In genomic region chrY:18669790-18670189, GRCh38 we compare ENCODE assay signal across 12 cellular contexts.
DNase-seq lines count a peak whose midpoint lies in the region; ATAC-seq, FAIRE-seq and TF ChIP-seq lines count a peak whose summit lies in the region.
"Had no signal": no experiment of that assay in that cellular context is flagged by ENCODE, and none has a peak within 500 bp of the region (broad histone marks: within the 10 kb centered on the region; RNA-seq: fewer than 3 reads in every experiment).

No MANE protein-coding gene starts in this region.

- 47% methylated on average over 3 of the region's 6 CpGs; no CpG with 5 or more reads in 1 of the 2 experiments for WGBS in H1 (ENCODE audit: extremely low coverage in 1 of 2, insufficient coverage in 1 of 2, insufficient read length in 1 of 2, insufficient replicate concordance in 2 of 2, low coverage in 1 of 2, low lambda C conversion rate in 2 of 2, missing lambda C conversion rate in 1 of 2), 2 experiments

- no peak overlapping the region for H3K27ac Mint-ChIP-seq in activated naive CD8-positive, alpha-beta T cell treated with anti-CD3 and anti-CD28 coated beads, Interleukin-2, amount 50 U/mL, for 24 hours
- no peak overlapping the region for H3K27ac Mint-ChIP-seq in activated naive CD8-positive, alpha-beta T cell treated with anti-CD3 and anti-CD28 coated beads for 36 hours
- H3K27ac Mint-ChIP-seq: activated T-cell treated with anti-CD3 and anti-CD28 coated beads, Interleukin-2, amount 50 U/mL, for 24 hours; CD8-positive, alpha-beta memory T cell had no signal

- peaks cover 3% of the 10 kb centered on the region for H3K27me3 Mint-ChIP-seq in activated naive CD8-positive, alpha-beta T cell treated with anti-CD3 and anti-CD28 coated beads, Interleukin-2, amount 50 U/mL, for 24 hours
- no peaks in the 10 kb centered on the region for H3K27me3 Mint-ChIP-seq in activated naive CD8-positive, alpha-beta T cell treated with anti-CD3 and anti-CD28 coated beads for 36 hours
- H3K27me3 Mint-ChIP-seq: activated T-cell treated with anti-CD3 and anti-CD28 coated beads, Interleukin-2, amount 50 U/mL, for 24 hours; CD8-positive, alpha-beta memory T cell had no signal

- no peak overlapping the region for H3K4ac ChIP-seq in H1 (replicated peaks; ENCODE audit: insufficient read length, low read depth, low read length)

- H4K5ac ChIP-seq in H1 (ENCODE audit: insufficient read length, low read depth, low read length): no peak overlapping the region

- H2AK5ac ChIP-seq in H1 (ENCODE audit: low read depth, low read length): no peak overlapping the region

- FAIRE-seq in H1 (lab: Jason Lieb, UNC): no peak

- no peak overlapping the region for H2BK20ac ChIP-seq in H1 (ENCODE audit: low read length)

- H2AFZ ChIP-seq in H1 (ENCODE audit: low read length): no peak overlapping the region

- no peaks in the 10 kb centered on the region for H3K36me3 Mint-ChIP-seq in activated naive CD8-positive, alpha-beta T cell treated with anti-CD3 and anti-CD28 coated beads, Interleukin-2, amount 50 U/mL, for 24 hours (ENCODE audit: low read depth)
- no peaks in the 10 kb centered on the region for H3K36me3 Mint-ChIP-seq in activated naive CD8-positive, alpha-beta T cell treated with anti-CD3 and anti-CD28 coated beads for 36 hours
- H3K36me3 Mint-ChIP-seq: CD8-positive, alpha-beta memory T cell had no signal

- H3K4me2 ChIP-seq in H1 (ENCODE audit: insufficient read depth in 1 of 2, low read depth in 2 of 2, low read length in 2 of 2): no peak overlapping the region

- no peaks in the 10 kb centered on the region for H3K4me1 ChIP-seq in H1 (replicated peaks in 1 of 4; ENCODE audit: control insufficient read depth in 3 of 4, insufficient read depth in 4 of 4, low read length in 3 of 4)
- H3K4me1 ChIP-seq: sigmoid colon had no signal

- POLR2A ChIA-PET in H1 (lab: Charles Lee; ENCODE audit: partially characterized antibody): no interaction called here

- no peaks in the 10 kb centered on the region for H3K79me1 ChIP-seq in H1 (ENCODE audit: low read depth, low read length)

- no peak for TF ChIP-seq EP300 in H1 (IDR thresholded peaks at IDR 0.05; ENCODE audit: borderline replicate concordance in 1 of 2, low read depth in 2 of 2, low read length in 2 of 2)

- H3K79me2 ChIP-seq in H1 (ENCODE audit: control insufficient read depth in 1 of 2, insufficient read depth in 2 of 2, low read length in 2 of 2): no peaks in the 10 kb centered on the region

- H3K27ac ChIP-seq in H1 (ENCODE audit: low read depth, low read length): no peak overlapping the region
- H3K27ac ChIP-seq: sigmoid colon had no signal

- H3K56ac ChIP-seq in H1 (replicated peaks; ENCODE audit: insufficient read length, low read depth, low read length): no peak overlapping the region

- no peak overlapping the region for H4K91ac ChIP-seq in H1 (replicated peaks; ENCODE audit: insufficient read length, low read length)

- peak; percentile 14 for DNase-seq in activated naive CD8-positive, alpha-beta T cell treated with anti-CD3 and anti-CD28 coated beads, Interleukin-2, amount 50 U/mL, for 24 hours
- no peak for DNase-seq in activated naive CD8-positive, alpha-beta T cell treated with anti-CD3 and anti-CD28 coated beads for 36 hours
- DNase-seq in HT1080 (ENCODE audit: low read depth): peak; percentile 6
- DNase-seq in H1 (ENCODE audit: low read depth in 1 of 2, low spot score in 2 of 2): peak in 1 of 2 experiments; percentile 47
- peak; percentile 25 for DNase-seq in stimulated activated CD8-positive, alpha-beta memory T cell treated with anti-CD3 and anti-CD28 coated beads, Interleukin-4, amount 100 ng/mL, for 48 hours
- no peak for DNase-seq in effector CD8-positive, alpha-beta T cell (lab: John Stamatoyannopoulos, UW)
- DNase-seq: activated T-cell treated with anti-CD3 and anti-CD28 coated beads, Interleukin-2, amount 50 U/mL, for 24 hours; CD8-positive, alpha-beta memory T cell; NCI-H2227 treated with DMSO at 0.1 percent for 48 hours; sigmoid colon had no signal

- H3K4me1 Mint-ChIP-seq in activated naive CD8-positive, alpha-beta T cell treated with anti-CD3 and anti-CD28 coated beads, Interleukin-2, amount 50 U/mL, for 24 hours: peaks cover 10% of the 10 kb centered on the region
- H3K4me1 Mint-ChIP-seq in activated naive CD8-positive, alpha-beta T cell treated with anti-CD3 and anti-CD28 coated beads for 36 hours: peaks cover 4% of the 10 kb centered on the region
- H3K4me1 Mint-ChIP-seq: CD8-positive, alpha-beta memory T cell had no signal

- TF ChIP-seq POLR2A in H1 (IDR thresholded peaks at IDR 0.05; ENCODE audit: control extremely low read depth in 1 of 2, low read depth in 2 of 2, low read length in 2 of 2): no peak

- H3K9me3 Mint-ChIP-seq in activated naive CD8-positive, alpha-beta T cell treated with anti-CD3 and anti-CD28 coated beads, Interleukin-2, amount 50 U/mL, for 24 hours: no peaks in the 10 kb centered on the region
- no peaks in the 10 kb centered on the region for H3K9me3 Mint-ChIP-seq in activated naive CD8-positive, alpha-beta T cell treated with anti-CD3 and anti-CD28 coated beads for 36 hours
- H3K9me3 Mint-ChIP-seq: activated T-cell treated with anti-CD3 and anti-CD28 coated beads, Interleukin-2, amount 50 U/mL, for 24 hours; CD8-positive, alpha-beta memory T cell had no signal

- no peaks in the 10 kb centered on the region for H3K36me3 ChIP-seq in H1 (ENCODE audit: control insufficient read depth in 2 of 4, insufficient read depth in 4 of 4, low read length in 3 of 4)
- H3K36me3 ChIP-seq: sigmoid colon had no signal

- no peak overlapping the region for H2BK120ac ChIP-seq in H1 (replicated peaks; ENCODE audit: low read depth, low read length)

- no peak overlapping the region for H2BK12ac ChIP-seq in H1 (ENCODE audit: low read depth, low read length)

- H3K23me2 ChIP-seq in H1 (ENCODE audit: low read depth, low read length): no peaks in the 10 kb centered on the region

- no peak overlapping the region for H3K9ac ChIP-seq in H1 (replicated peaks in 1 of 4; ENCODE audit: extremely low read depth in 1 of 4, low read depth in 3 of 4, low read length in 3 of 4)

- H3K9me3 ChIP-seq in H1 (ENCODE audit: insufficient read depth in 2 of 2, low read depth in 1 of 2, low read length in 1 of 2): peaks cover 4 to 44% of the 10 kb centered on the region in 2 experiments; a peak in 2 of 4 replicates
- H3K9me3 ChIP-seq: sigmoid colon had no signal

- no peaks in the 10 kb centered on the region for H4K20me1 ChIP-seq in H1 (replicated peaks in 1 of 2; ENCODE audit: control insufficient read depth in 1 of 2, insufficient read depth in 2 of 2, low read length in 2 of 2)

- no peak overlapping the region for H3K4me3 ChIP-seq in H1 (ENCODE audit: extremely low read depth in 1 of 4, insufficient read depth in 2 of 4, low read depth in 3 of 4, low read length in 4 of 4)
- H3K4me3 ChIP-seq: sigmoid colon had no signal

- peak; percentile 35 to 63 for TF ChIP-seq RAD21 in H1 (IDR thresholded peaks at IDR 0.05 in 1 of 2, conservative IDR thresholded peaks at IDR 0.05 in 1 of 2; ENCODE audit: low read depth in 2 of 2, low read length in 2 of 2)

- H4K8ac ChIP-seq in H1 (ENCODE audit: extremely low read depth, insufficient read depth, low read length): no peak overlapping the region

- H2BK15ac ChIP-seq in H1 (ENCODE audit: low read length): no peak overlapping the region

- no peak overlapping the region for H3K4me3 Mint-ChIP-seq in activated naive CD8-positive, alpha-beta T cell treated with anti-CD3 and anti-CD28 coated beads, Interleukin-2, amount 50 U/mL, for 24 hours
- H3K4me3 Mint-ChIP-seq in activated naive CD8-positive, alpha-beta T cell treated with anti-CD3 and anti-CD28 coated beads for 36 hours: no peak overlapping the region
- H3K4me3 Mint-ChIP-seq: activated T-cell treated with anti-CD3 and anti-CD28 coated beads, Interleukin-2, amount 50 U/mL, for 24 hours; CD8-positive, alpha-beta memory T cell had no signal

- ATAC-seq in activated naive CD8-positive, alpha-beta T cell treated with anti-CD3 and anti-CD28 coated beads, Interleukin-2, amount 50 U/mL, for 24 hours: no peak
- ATAC-seq in HG03571 (IDR thresholded peaks at IDR 0.05; ENCODE audit: unreplicated experiment) (no peak), HG03159 (IDR thresholded peaks at IDR 0.05; ENCODE audit: unreplicated experiment) (no peak)

- H3K14ac ChIP-seq in H1 (ENCODE audit: insufficient read length): no peak overlapping the region

- CTCF ChIA-PET in H1 (lab: Charles Lee; ENCODE audit: partially characterized antibody): no interaction called here

- TF ChIP-seq CTCF in H1 (IDR thresholded peaks at IDR 0.05; ENCODE audit: control extremely low read depth in 1 of 3, insufficient read depth in 1 of 3, low read depth in 1 of 3, low read length in 3 of 3): peak in 1 of 3 experiments; percentile 29; a peak in 2 of 4 replicates

- H2BK5ac ChIP-seq in H1 (ENCODE audit: low read depth, low read length): no peak overlapping the region

- H3K27me3 ChIP-seq in H1 (replicated peaks in 1 of 4; ENCODE audit: control insufficient read depth in 3 of 4, extremely low read depth in 1 of 4, insufficient read depth in 3 of 4, low read length in 3 of 4): no peaks in the 10 kb centered on the region
- H3K27me3 ChIP-seq: sigmoid colon had no signal

- no peak overlapping the region for H3K18ac ChIP-seq in H1 (ENCODE audit: extremely low read depth, low read length)

- H3K23ac ChIP-seq in H1 (ENCODE audit: insufficient read length): no peak overlapping the region

TF ChIP-seq in H1, 55 proteins besides CTCF, POLR2A, EP300 and RAD21 (continues in another document):
- TF ChIP-seq HDAC2 (IDR thresholded peaks at IDR 0.05; ENCODE audit: borderline replicate concordance in 1 of 2, low read depth in 2 of 2, low read length in 2 of 2): no peak
- TF ChIP-seq TAF1 (IDR thresholded peaks at IDR 0.05; ENCODE audit: low read depth, low read length): no peak
- no peak for TF ChIP-seq BRCA1 (IDR thresholded peaks at IDR 0.05; ENCODE audit: low read depth, low read length)
- TF ChIP-seq RFX5 (IDR thresholded peaks at IDR 0.05; ENCODE audit: borderline replicate concordance, low read depth, low read length): no peak
- no peak for TF ChIP-seq ZNF274 (IDR thresholded peaks at IDR 0.05; ENCODE audit: borderline replicate concordance, extremely low read depth, low read length)
- TF ChIP-seq USF2 (IDR thresholded peaks at IDR 0.05; ENCODE audit: low read length): no peak
- no peak for TF ChIP-seq SP1 (IDR thresholded peaks at IDR 0.05; ENCODE audit: low read depth, low read length)
- no peak for TF ChIP-seq SUZ12 (IDR thresholded peaks at IDR 0.05; ENCODE audit: low read length)
- TF ChIP-seq CEBPB (IDR thresholded peaks at IDR 0.05; ENCODE audit: low read depth, low read length): no peak
- TF ChIP-seq JUN (IDR thresholded peaks at IDR 0.05; ENCODE audit: low read depth, low read length): no peak

Comparison
In these comparisons a context has a peak if more than half of its experiments do, and no peak if none do; other contexts are left out.
1. DNase-seq: peak in activated naive CD8-positive, alpha-beta T cell treated with anti-CD3 and anti-CD28 coated beads, Interleukin-2, amount 50 U/mL, for 24 hours (single experiment), HT1080 (single experiment) and stimulated activated CD8-positive, alpha-beta memory T cell treated with anti-CD3 and anti-CD28 coated beads, Interleukin-4, amount 100 ng/mL, for 48 hours (single experiment); none in activated naive CD8-positive, alpha-beta T cell treated with anti-CD3 and anti-CD28 coated beads for 36 hours (single experiment) and effector CD8-positive, alpha-beta T cell (single experiment).